Comparison of ENCODE assay signal across 17 cellular contexts in genomic region chr21:35783686-35784085, GRCh38.
"Had no signal": no experiment of that assay in that cellular context is flagged by ENCODE, and none has a peak within 500 bp of the region (broad histone marks: within the 10 kb centered on the region; RNA-seq: fewer than 3 reads in every experiment).

No MANE protein-coding gene starts in this region.

- H3K4me3 Mint-ChIP-seq: naive thymus-derived CD8-positive, alpha-beta T cell had no signal

- H3K27ac Mint-ChIP-seq: naive thymus-derived CD8-positive, alpha-beta T cell had no signal

- H3K4me1 Mint-ChIP-seq: naive thymus-derived CD8-positive, alpha-beta T cell had no signal

- H3K4me3 ChIP-seq: esophagus squamous epithelium, hepatocyte, mucosa of descending colon, ovary, right atrium auricular region, sigmoid colon had no signal

- ATAC-seq: left colon; mucosa of descending colon; naive thymus-derived CD8-positive, alpha-beta T cell had no signal

- FAIRE-seq: colon, kidney had no signal

- DNase-seq: dermis blood vessel endothelial cell; esophagus squamous epithelium; foreskin fibroblast; head of caudate nucleus; kidney; left colon; mucosa of descending colon; naive thymus-derived CD8-positive, alpha-beta T cell; ovary; sigmoid colon; small intestine; stimulated activated CD4-positive, alpha-beta T cell treated with anti-CD3 and anti-CD28 coated beads, Interleukin-2, amount 100 ng/mL, for 48 hours; stimulated activated naive CD4-positive, alpha-beta T cell treated with Interleukin-2 at 50 U/mL for 16 hours; trophoblast cell had no signal
